In the genomic region with DNA sequence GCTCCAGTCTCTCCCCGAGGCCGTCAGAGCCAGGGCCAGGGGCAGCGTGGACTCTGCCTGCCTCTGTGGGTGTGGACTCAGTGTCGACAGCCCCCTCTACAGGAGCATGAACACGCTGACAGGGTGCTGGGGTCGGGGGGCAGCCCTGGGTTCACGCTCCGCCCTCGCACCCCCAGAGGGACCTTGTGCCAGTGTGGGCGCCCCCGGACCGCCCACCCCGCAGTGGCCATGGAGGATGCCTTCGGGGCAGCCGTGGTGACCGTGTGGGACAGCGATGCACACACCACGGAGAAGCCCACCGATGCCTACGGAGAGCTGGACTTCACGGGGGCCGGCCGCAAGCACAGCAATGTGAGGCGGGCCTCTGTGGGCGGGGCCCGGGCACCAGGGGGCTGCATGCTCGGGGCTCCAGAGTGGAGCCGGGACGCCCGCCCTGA, we compare ENCODE assay signal across 1 cellular context.
TF ChIP-seq lines count a peak whose summit lies in the region.

No MANE protein-coding gene starts in this region.

TF ChIP-seq in GM23338, 12 proteins besides CTCF, POLR2A, EP300 and RAD21 (continued from another document):
- TF ChIP-seq, protein P1, sequence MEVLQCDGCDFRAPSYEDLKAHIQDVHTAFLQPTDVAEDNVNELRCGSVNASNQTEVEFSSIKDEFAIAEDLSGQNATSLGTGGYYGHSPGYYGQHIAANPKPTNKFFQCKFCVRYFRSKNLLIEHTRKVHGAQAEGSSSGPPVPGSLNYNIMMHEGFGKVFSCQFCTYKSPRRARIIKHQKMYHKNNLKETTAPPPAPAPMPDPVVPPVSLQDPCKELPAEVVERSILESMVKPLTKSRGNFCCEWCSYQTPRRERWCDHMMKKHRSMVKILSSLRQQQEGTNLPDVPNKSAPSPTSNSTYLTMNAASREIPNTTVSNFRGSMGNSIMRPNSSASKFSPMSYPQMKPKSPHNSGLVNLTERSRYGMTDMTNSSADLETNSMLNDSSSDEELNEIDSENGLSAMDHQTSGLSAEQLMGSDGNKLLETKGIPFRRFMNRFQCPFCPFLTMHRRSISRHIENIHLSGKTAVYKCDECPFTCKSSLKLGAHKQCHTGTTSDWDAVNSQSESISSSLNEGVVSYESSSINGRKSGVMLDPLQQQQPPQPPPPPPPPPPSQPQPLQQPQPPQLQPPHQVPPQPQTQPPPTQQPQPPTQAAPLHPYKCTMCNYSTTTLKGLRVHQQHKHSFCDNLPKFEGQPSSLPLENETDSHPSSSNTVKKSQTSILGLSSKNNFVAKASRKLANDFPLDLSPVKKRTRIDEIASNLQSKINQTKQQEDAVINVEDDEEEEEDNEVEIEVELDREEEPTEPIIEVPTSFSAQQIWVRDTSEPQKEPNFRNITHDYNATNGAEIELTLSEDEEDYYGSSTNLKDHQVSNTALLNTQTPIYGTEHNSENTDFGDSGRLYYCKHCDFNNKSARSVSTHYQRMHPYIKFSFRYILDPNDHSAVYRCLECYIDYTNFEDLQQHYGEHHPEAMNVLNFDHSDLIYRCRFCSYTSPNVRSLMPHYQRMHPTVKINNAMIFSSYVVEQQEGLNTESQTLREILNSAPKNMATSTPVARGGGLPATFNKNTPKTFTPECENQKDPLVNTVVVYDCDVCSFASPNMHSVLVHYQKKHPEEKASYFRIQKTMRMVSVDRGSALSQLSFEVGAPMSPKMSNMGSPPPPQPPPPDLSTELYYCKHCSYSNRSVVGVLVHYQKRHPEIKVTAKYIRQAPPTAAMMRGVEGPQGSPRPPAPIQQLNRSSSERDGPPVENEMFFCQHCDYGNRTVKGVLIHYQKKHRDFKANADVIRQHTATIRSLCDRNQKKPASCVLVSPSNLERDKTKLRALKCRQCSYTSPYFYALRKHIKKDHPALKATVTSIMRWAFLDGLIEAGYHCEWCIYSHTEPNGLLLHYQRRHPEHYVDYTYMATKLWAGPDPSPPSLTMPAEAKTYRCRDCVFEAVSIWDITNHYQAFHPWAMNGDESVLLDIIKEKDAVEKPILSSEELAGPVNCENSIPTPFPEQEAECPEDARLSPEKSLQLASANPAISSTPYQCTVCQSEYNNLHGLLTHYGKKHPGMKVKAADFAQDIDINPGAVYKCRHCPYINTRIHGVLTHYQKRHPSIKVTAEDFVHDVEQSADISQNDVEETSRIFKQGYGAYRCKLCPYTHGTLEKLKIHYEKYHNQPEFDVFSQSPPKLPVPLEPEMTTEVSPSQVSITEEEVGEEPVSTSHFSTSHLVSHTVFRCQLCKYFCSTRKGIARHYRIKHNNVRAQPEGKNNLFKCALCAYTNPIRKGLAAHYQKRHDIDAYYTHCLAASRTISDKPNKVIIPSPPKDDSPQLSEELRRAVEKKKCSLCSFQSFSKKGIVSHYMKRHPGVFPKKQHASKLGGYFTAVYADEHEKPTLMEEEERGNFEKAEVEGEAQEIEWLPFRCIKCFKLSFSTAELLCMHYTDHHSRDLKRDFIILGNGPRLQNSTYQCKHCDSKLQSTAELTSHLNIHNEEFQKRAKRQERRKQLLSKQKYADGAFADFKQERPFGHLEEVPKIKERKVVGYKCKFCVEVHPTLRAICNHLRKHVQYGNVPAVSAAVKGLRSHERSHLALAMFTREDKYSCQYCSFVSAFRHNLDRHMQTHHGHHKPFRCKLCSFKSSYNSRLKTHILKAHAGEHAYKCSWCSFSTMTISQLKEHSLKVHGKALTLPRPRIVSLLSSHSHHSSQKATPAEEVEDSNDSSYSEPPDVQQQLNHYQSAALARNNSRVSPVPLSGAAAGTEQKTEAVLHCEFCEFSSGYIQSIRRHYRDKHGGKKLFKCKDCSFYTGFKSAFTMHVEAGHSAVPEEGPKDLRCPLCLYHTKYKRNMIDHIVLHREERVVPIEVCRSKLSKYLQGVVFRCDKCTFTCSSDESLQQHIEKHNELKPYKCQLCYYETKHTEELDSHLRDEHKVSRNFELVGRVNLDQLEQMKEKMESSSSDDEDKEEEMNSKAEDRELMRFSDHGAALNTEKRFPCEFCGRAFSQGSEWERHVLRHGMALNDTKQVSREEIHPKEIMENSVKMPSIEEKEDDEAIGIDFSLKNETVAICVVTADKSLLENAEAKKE (CRISPR knock-in tag; IDR thresholded peaks at IDR 0.05), result no peak
- TF ChIP-seq ZNF114 (CRISPR knock-in tag; IDR thresholded peaks at IDR 0.05), result no peak
- no peak for TF ChIP-seq STAT1 (IDR thresholded peaks at IDR 0.05; ENCODE audit: unreplicated experiment)
- no peak for TF ChIP-seq CREB1 (CRISPR knock-in tag; IDR thresholded peaks at IDR 0.05; ENCODE audit: low read depth)
- TF ChIP-seq EZH2phosphoT487 (IDR thresholded peaks at IDR 0.05; ENCODE audit: unreplicated experiment), result no peak
- TF ChIP-seq, protein P2, sequence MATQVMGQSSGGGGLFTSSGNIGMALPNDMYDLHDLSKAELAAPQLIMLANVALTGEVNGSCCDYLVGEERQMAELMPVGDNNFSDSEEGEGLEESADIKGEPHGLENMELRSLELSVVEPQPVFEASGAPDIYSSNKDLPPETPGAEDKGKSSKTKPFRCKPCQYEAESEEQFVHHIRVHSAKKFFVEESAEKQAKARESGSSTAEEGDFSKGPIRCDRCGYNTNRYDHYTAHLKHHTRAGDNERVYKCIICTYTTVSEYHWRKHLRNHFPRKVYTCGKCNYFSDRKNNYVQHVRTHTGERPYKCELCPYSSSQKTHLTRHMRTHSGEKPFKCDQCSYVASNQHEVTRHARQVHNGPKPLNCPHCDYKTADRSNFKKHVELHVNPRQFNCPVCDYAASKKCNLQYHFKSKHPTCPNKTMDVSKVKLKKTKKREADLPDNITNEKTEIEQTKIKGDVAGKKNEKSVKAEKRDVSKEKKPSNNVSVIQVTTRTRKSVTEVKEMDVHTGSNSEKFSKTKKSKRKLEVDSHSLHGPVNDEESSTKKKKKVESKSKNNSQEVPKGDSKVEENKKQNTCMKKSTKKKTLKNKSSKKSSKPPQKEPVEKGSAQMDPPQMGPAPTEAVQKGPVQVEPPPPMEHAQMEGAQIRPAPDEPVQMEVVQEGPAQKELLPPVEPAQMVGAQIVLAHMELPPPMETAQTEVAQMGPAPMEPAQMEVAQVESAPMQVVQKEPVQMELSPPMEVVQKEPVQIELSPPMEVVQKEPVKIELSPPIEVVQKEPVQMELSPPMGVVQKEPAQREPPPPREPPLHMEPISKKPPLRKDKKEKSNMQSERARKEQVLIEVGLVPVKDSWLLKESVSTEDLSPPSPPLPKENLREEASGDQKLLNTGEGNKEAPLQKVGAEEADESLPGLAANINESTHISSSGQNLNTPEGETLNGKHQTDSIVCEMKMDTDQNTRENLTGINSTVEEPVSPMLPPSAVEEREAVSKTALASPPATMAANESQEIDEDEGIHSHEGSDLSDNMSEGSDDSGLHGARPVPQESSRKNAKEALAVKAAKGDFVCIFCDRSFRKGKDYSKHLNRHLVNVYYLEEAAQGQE (IDR thresholded peaks at IDR 0.05; ENCODE audit: unreplicated experiment), result no peak
- TF ChIP-seq POLR2AphosphoS5 (IDR thresholded peaks at IDR 0.05; ENCODE audit: low read depth), result no peak
- no peak for TF ChIP-seq EZH2 (IDR thresholded peaks at IDR 0.05; ENCODE audit: low read depth, unreplicated experiment)
